ENCODE assay signal across 8 cellular contexts in genomic region chr18:11040823-11041712, GRCh38.
DNase-seq lines count a peak whose midpoint lies in the region; ATAC-seq and TF ChIP-seq lines count a peak whose summit lies in the region.

No MANE protein-coding gene starts in this region.

- no peaks in the 10 kb centered on the region for H3K9me3 ChIP-seq in MM.1S (replicated peaks; ENCODE audit: insufficient read depth, low read length)

- peak; percentile 32 for DNase-seq in stimulated activated CD4-positive, alpha-beta T cell treated with anti-CD3 and anti-CD28 coated beads, Interleukin-15, amount 100 ng/mL, for 24 hours
- no peak for DNase-seq in stimulated activated CD4-positive, alpha-beta T cell treated with anti-CD3 and anti-CD28 coated beads, Interleukin-12 subunit alpha, Interleukin-12 subunit beta, amount 100 ng/mL, for 4 hours
- DNase-seq in MM.1S (peak; percentile 51), globus pallidus (ENCODE audit: low spot score) (peak; percentile 86), putamen (ENCODE audit: low spot score) (peak; percentile 72), GOT3 (lab: John Stamatoyannopoulos, UW) (no peak)
- peak; percentile 5 to 26 for DNase-seq in activated CD4-positive, alpha-beta T cell treated with anti-CD3 and anti-CD28 coated beads, Interleukin-2, amount 50 U/mL, for 48 hours

- H3K79me2 ChIP-seq in MM.1S (ENCODE audit: low read length) = no peaks in the 10 kb centered on the region

- no peak overlapping the region for H3K4me3 ChIP-seq in MM.1S (ENCODE audit: low read length)

- no peaks in the 10 kb centered on the region for H3K27me3 ChIP-seq in MM.1S (replicated peaks; ENCODE audit: insufficient read depth, low read length)

- TF ChIP-seq CTCF in MM.1S (IDR thresholded peaks at IDR 0.05; ENCODE audit: low read length) = peak; percentile 72

- H3K9me2 ChIP-seq in MM.1S (replicated peaks; ENCODE audit: insufficient read depth, low read length) = no peaks in the 10 kb centered on the region

- no peak overlapping the region for H3K4me2 ChIP-seq in MM.1S (ENCODE audit: low read depth, low read length)

- H3K4me1 ChIP-seq in MM.1S (ENCODE audit: low read length) = no peaks in the 10 kb centered on the region

- no peaks in the 10 kb centered on the region for H3F3A ChIP-seq in MM.1S (ENCODE audit: insufficient read depth, low read length)

- H3K36me3 ChIP-seq in MM.1S (replicated peaks; ENCODE audit: insufficient read depth, low read length) = no peaks in the 10 kb centered on the region

- H3K27ac ChIP-seq in MM.1S (ENCODE audit: low read length) = no peak overlapping the region

- H2AFZ ChIP-seq in MM.1S (ENCODE audit: low read length) = no peak overlapping the region

- no peak for ATAC-seq in HG03565 (IDR thresholded peaks at IDR 0.05; ENCODE audit: unreplicated experiment)

- H3K9ac ChIP-seq in MM.1S (ENCODE audit: low read length) = no peak overlapping the region

- H4K20me1 ChIP-seq in MM.1S (ENCODE audit: insufficient read depth, low read length) = no peaks in the 10 kb centered on the region

Comparison
In these comparisons a context has a peak if more than half of its experiments do, and no peak if none do; other contexts are left out.
1. DNase-seq: peak in stimulated activated CD4-positive, alpha-beta T cell treated with anti-CD3 and anti-CD28 coated beads, Interleukin-15, amount 100 ng/mL, for 24 hours (single experiment), MM.1S (single experiment), activated CD4-positive, alpha-beta T cell treated with anti-CD3 and anti-CD28 coated beads, Interleukin-2, amount 50 U/mL, for 48 hours (2 of 2), globus pallidus (single experiment) and putamen (single experiment); none in stimulated activated CD4-positive, alpha-beta T cell treated with anti-CD3 and anti-CD28 coated beads, Interleukin-12 subunit alpha, Interleukin-12 subunit beta, amount 100 ng/mL, for 4 hours (single experiment) and GOT3 (single experiment).